In genomic region chr9:8842402-8843193, GRCh38 we compare ENCODE assay signal across 22 cellular contexts.
A peak's percentile ranks its signal among the peaks of the same experiment; 100 is the strongest.
DNase-seq lines count a peak whose midpoint lies in the region; ATAC-seq, FAIRE-seq and TF ChIP-seq lines count a peak whose summit lies in the region.
"Had no signal": no experiment of that assay in that cellular context is flagged by ENCODE, and none has a peak within 500 bp of the region (broad histone marks: within the 10 kb centered on the region; RNA-seq: fewer than 3 reads in every experiment).

No MANE protein-coding gene starts in this region.

- peak overlapping the region; percentile 72 for H3K27ac ChIP-seq in angular gyrus (ENCODE audit: low read depth, low read length)
- H3K27ac ChIP-seq in layer of hippocampus (ENCODE audit: low read depth, low read length): peak overlapping the region; percentile 44
- peak overlapping the region; percentile 83 for H3K27ac ChIP-seq in substantia nigra (ENCODE audit: low read depth, low read length, poor library complexity, severe bottlenecking)
- H3K27ac ChIP-seq: SJCRH30 had no signal

- H3K9me3 Mint-ChIP-seq in activated T-helper 1 cell treated with anti-CD3 and anti-CD28 coated beads, Interleukin-12 subunit alpha, Interleukin-12 subunit beta, Interleukin-2, Interleukin-4 antibody, amounts not matched to agents 30 ng/mL and 10 ng/mL and 1 ng/mL, durations not matched to agents 14 hours and 24 hours and 36 hours: no peaks in the 10 kb centered on the region

- no peak for TF ChIP-seq POLR2A in H54 (IDR thresholded peaks at IDR 0.05; ENCODE audit: low read depth, low read length)

- no peaks in the 10 kb centered on the region for H3K36me3 Mint-ChIP-seq in activated T-helper 1 cell treated with anti-CD3 and anti-CD28 coated beads, Interleukin-12 subunit alpha, Interleukin-12 subunit beta, Interleukin-2, Interleukin-4 antibody, amounts not matched to agents 30 ng/mL and 10 ng/mL and 1 ng/mL, durations not matched to agents 14 hours and 24 hours and 36 hours (ENCODE audit: low read depth)
- H3K36me3 Mint-ChIP-seq: CD14-positive monocyte had no signal

- H3K4me1 Mint-ChIP-seq in activated T-helper 1 cell treated with anti-CD3 and anti-CD28 coated beads, Interleukin-12 subunit alpha, Interleukin-12 subunit beta, Interleukin-2, Interleukin-4 antibody, amounts not matched to agents 30 ng/mL and 10 ng/mL and 1 ng/mL, durations not matched to agents 14 hours and 24 hours and 36 hours (ENCODE audit: low read depth): no peaks in the 10 kb centered on the region
- H3K4me1 Mint-ChIP-seq: B cell, CD14-positive monocyte had no signal

- peak; percentile 11 for FAIRE-seq in H54 (lab: Jason Lieb, UNC)
- FAIRE-seq: A204.1, D721Med, RCC 7860 had no signal

- no peak for ATAC-seq in GM18867 (IDR thresholded peaks at IDR 0.05; ENCODE audit: unreplicated experiment)

- H3K27me3 Mint-ChIP-seq in activated T-helper 1 cell treated with anti-CD3 and anti-CD28 coated beads, Interleukin-12 subunit alpha, Interleukin-12 subunit beta, Interleukin-2, Interleukin-4 antibody, amounts not matched to agents 30 ng/mL and 10 ng/mL and 1 ng/mL, durations not matched to agents 14 hours and 24 hours and 36 hours (ENCODE audit: insufficient read depth): no peaks in the 10 kb centered on the region
- H3K27me3 Mint-ChIP-seq: B cell had no signal

- no peaks in the 10 kb centered on the region for H3K27me3 ChIP-seq in layer of hippocampus (ENCODE audit: control insufficient read depth, insufficient read depth, low read length)
- H3K27me3 ChIP-seq: SJCRH30 had no signal

- intact Hi-C loops in activated T-helper 1 cell treated with anti-CD3 and anti-CD28 coated beads, Interleukin-12 subunit alpha, Interleukin-12 subunit beta, Interleukin-2, Interleukin-4 antibody, amounts not matched to agents 30 ng/mL and 10 ng/mL and 1 ng/mL, durations not matched to agents 14 hours and 24 hours and 36 hours (cut with micrococcal nuclease): no loop called here

- no peak overlapping the region for H3K27ac Mint-ChIP-seq in activated T-helper 1 cell treated with anti-CD3 and anti-CD28 coated beads, Interleukin-12 subunit alpha, Interleukin-12 subunit beta, Interleukin-2, Interleukin-4 antibody, amounts not matched to agents 30 ng/mL and 10 ng/mL and 1 ng/mL, durations not matched to agents 14 hours and 24 hours and 36 hours
- H3K27ac Mint-ChIP-seq: B cell, CD14-positive monocyte had no signal

- no peak overlapping the region for H3K4me3 Mint-ChIP-seq in activated T-helper 1 cell treated with anti-CD3 and anti-CD28 coated beads, Interleukin-12 subunit alpha, Interleukin-12 subunit beta, Interleukin-2, Interleukin-4 antibody, amounts not matched to agents 30 ng/mL and 10 ng/mL and 1 ng/mL, durations not matched to agents 14 hours and 24 hours and 36 hours
- H3K4me3 Mint-ChIP-seq: B cell, CD14-positive monocyte had no signal

- DNase-seq in H54 (ENCODE audit: insufficient read length, low spot score): no peak
- no peak for DNase-seq in substantia nigra (lab: John Stamatoyannopoulos, UW)
- DNase-seq in NCI-H446 treated with DMSO at 0.1 percent for 48 hours (lab: John Stamatoyannopoulos, UW): no peak
- no peak for DNase-seq in activated T-helper 1 cell treated with anti-CD3 and anti-CD28 coated beads, Interleukin-12 subunit alpha, Interleukin-12 subunit beta, Interleukin-2, Interleukin-4 antibody, amounts not matched to agents 30 ng/mL and 10 ng/mL and 1 ng/mL, durations not matched to agents 14 hours and 24 hours and 36 hours (ENCODE audit: low spot score)
- DNase-seq: EL, GF-D8, KBM-7, NCI-H1092 treated with DMSO at 0.1 percent for 48 hours, NCI-H1436 treated with DMSO at 0.1 percent for 48 hours, NCI-H2029, NCI-H226, NCI-H524 treated with DMSO at 0.1 percent for 48 hours, OCI-M1, SJCRH30 had no signal
